Comparison of ENCODE assay signal across 22 cellular contexts in genomic region chr10:49837096-49837495, GRCh38.
DNase-seq lines count a peak whose midpoint lies in the region; ATAC-seq, FAIRE-seq and TF ChIP-seq lines count a peak whose summit lies in the region.
"Had no signal": no experiment of that assay in that cellular context is flagged by ENCODE, and none has a peak within 500 bp of the region (broad histone marks: within the 10 kb centered on the region; RNA-seq: fewer than 3 reads in every experiment).

No MANE protein-coding gene starts in this region.

- H3K9me3 ChIP-seq in A549 (no peaks in the 10 kb centered on the region), mesodermal cell (ENCODE audit: control insufficient read depth, low read length) (no peaks in the 10 kb centered on the region), left ventricle myocardium inferior (replicated peaks) (no peaks in the 10 kb centered on the region)
- H3K9me3 ChIP-seq: left lung, psoas muscle, upper lobe of right lung had no signal

- CTCF ChIA-PET in A549 (lab: Yijun Ruan, JAX) = interaction anchor here (1.2 kb wide), 1 partner anchor 244 kb away, joined by 3 read pairs; no protein-coding TSS in a partner anchor

- H3K4me1 ChIP-seq in A549 (peaks cover 27% of the 10 kb centered on the region), mesodermal cell (ENCODE audit: control insufficient read depth, insufficient read depth, low read length, poor library complexity, severe bottlenecking) (peaks cover 24% of the 10 kb centered on the region), left ventricle myocardium inferior (no peaks in the 10 kb centered on the region)
- H3K4me1 ChIP-seq: left lung, upper lobe of right lung had no signal

- DNase-seq in A549 (ENCODE audit: low read depth in 1 of 2, low spot score in 1 of 2) = peak; percentile 49 to 62
- DNase-seq in RCC 7860 (ENCODE audit: low spot score) = peak; percentile 93
- peak; percentile 7 for DNase-seq in fibroblast of pulmonary artery (ENCODE audit: low read depth)
- DNase-seq in GM20000 (ENCODE audit: low spot score) = no peak
- DNase-seq in left ventricle myocardium inferior = no peak
- no peak for DNase-seq in superior temporal gyrus (ENCODE audit: extremely low spot score)
- no peak for DNase-seq in NCI-H1092 (lab: John Stamatoyannopoulos, UW)
- DNase-seq: activated B cell treated with CpG ODN at 0.5 μM for 24 hours; activated CD8-positive, alpha-beta T cell treated with anti-CD3 and anti-CD28 coated beads, Interleukin-2, amount 10 ng/mL, durations not matched to agents 7 days and 5 days; activated T-cell treated with anti-CD3 and anti-CD28 coated beads, Interleukin-2, amount 50 U/mL, for 72 hours; DMS79; effector CD4-positive, alpha-beta T cell; hippocampal formation; left lung; NCI-H2029; psoas muscle; stimulated activated naive CD4-positive, alpha-beta T cell; T-helper 17 cell; upper lobe of right lung had no signal

- WGBS in A549 (ENCODE audit: missing lambda C conversion rate) = 1% methylated on average over 5 of the region's 5 CpGs
- 50 to 80% methylated on average over 1 to 2 of the region's 5 CpGs for WGBS in mesodermal cell (ENCODE audit: insufficient coverage in 2 of 2), 2 experiments

- ATAC-seq in A549 = peak; percentile 90 to 96
- ATAC-seq: activated CD8-positive, alpha-beta T cell treated with anti-CD3 and anti-CD28 coated beads, Interleukin-2, amount 10 ng/mL, durations not matched to agents 7 days and 5 days; activated T-cell treated with anti-CD3 and anti-CD28 coated beads, Interleukin-2, amount 50 U/mL, for 72 hours; left lung; psoas muscle; T-helper 17 cell; upper lobe of right lung had no signal

- TF ChIP-seq EP300 in A549 (IDR thresholded peaks at IDR 0.05) = no peak

- TF ChIP-seq POLR2A in A549 (IDR thresholded peaks at IDR 0.05; ENCODE audit: low read length) = no peak

- peak overlapping the region; percentile 95 for H3K4me2 ChIP-seq in A549

- FAIRE-seq in A549 (lab: Jason Lieb, UNC) = no peak
- peak; percentile 99 for FAIRE-seq in RCC 7860 (lab: Jason Lieb, UNC)

- H3K27ac ChIP-seq in A549 (peak overlapping the region; percentile 80 to 83), mesodermal cell (ENCODE audit: low read depth, low read length, severe bottlenecking) (peak overlapping the region; percentile 44), left ventricle myocardium inferior (replicated peaks) (no peak overlapping the region)
- H3K27ac ChIP-seq: C4-2B, cardiac muscle cell, left lung, upper lobe of right lung had no signal

- POLR2A ChIA-PET in A549 (lab: Yijun Ruan, JAX) = no interaction called here

- H3K4me3 ChIP-seq in A549 = peak overlapping the region; percentile 21; the same call in 1 of the 3 replicates
- no peak overlapping the region for H3K4me3 ChIP-seq in fibroblast of pulmonary artery (replicated peaks; ENCODE audit: low read depth, low read length)
- H3K4me3 ChIP-seq in mesodermal cell (ENCODE audit: extremely low read depth, insufficient read depth, low read length, poor library complexity, severe bottlenecking) = no peak overlapping the region
- H3K4me3 ChIP-seq in left ventricle myocardium inferior = no peak overlapping the region
- H3K4me3 ChIP-seq: cardiac muscle cell, left lung, psoas muscle, upper lobe of right lung had no signal

- H3K27me3 ChIP-seq in left ventricle myocardium inferior (ENCODE audit: low read depth) = no peaks in the 10 kb centered on the region
- H3K27me3 ChIP-seq: cardiac muscle cell, left lung, upper lobe of right lung had no signal

- no peak for TF ChIP-seq CTCF in A549 (IDR thresholded peaks at IDR 0.05)
- no peak for TF ChIP-seq CTCF in fibroblast of pulmonary artery (IDR thresholded peaks at IDR 0.05; ENCODE audit: low read length, missing control alignments)
- TF ChIP-seq CTCF in GM20000 (IDR thresholded peaks at IDR 0.05; ENCODE audit: extremely low read depth, missing control alignments) = no peak
- no peak for TF ChIP-seq CTCF in left ventricle myocardium inferior (IDR thresholded peaks at IDR 0.05; ENCODE audit: borderline replicate concordance)

- intact Hi-C loops in left ventricle myocardium inferior (cut with micrococcal nuclease) = no loop called here

- H3K36me3 ChIP-seq in mesodermal cell (ENCODE audit: control insufficient read depth, insufficient read depth, low read length) (peaks cover 40% of the 10 kb centered on the region), left ventricle myocardium inferior (peaks cover 66% of the 10 kb centered on the region)

- TF ChIP-seq RAD21 in A549 (conservative IDR thresholded peaks at IDR 0.05 in 1 of 2, IDR thresholded peaks at IDR 0.05 in 1 of 2) = no peak

TF ChIP-seq in A549, 52 proteins besides CTCF, POLR2A, EP300 and RAD21:
- peak; percentile 56; the same call in 1 of the 2 replicates for TF ChIP-seq NFE2L2 (conservative IDR thresholded peaks at IDR 0.05; ENCODE audit: low read length)
- TF ChIP-seq FOSL2 (IDR thresholded peaks at IDR 0.05) = no peak
- peak; percentile 27; the same call in 1 of the 2 replicates for TF ChIP-seq FOSL2 (CRISPR knock-in tag; IDR thresholded peaks at IDR 0.05)
- TF ChIP-seq BCL3 (IDR thresholded peaks at IDR 0.05) = no peak
- TF ChIP-seq HOXA7 (CRISPR knock-in tag; IDR thresholded peaks at IDR 0.05) = no peak

Comparison
In these comparisons a context has a peak if more than half of its experiments do, and no peak if none do; other contexts are left out.
1. DNase-seq: peak in A549 (2 of 2), RCC 7860 (single experiment) and fibroblast of pulmonary artery (single experiment); none in GM20000 (single experiment), left ventricle myocardium inferior (single experiment), superior temporal gyrus (single experiment) and NCI-H1092 (single experiment).